Comparison of ENCODE assay signal across 20 cellular contexts in the genomic region with DNA sequence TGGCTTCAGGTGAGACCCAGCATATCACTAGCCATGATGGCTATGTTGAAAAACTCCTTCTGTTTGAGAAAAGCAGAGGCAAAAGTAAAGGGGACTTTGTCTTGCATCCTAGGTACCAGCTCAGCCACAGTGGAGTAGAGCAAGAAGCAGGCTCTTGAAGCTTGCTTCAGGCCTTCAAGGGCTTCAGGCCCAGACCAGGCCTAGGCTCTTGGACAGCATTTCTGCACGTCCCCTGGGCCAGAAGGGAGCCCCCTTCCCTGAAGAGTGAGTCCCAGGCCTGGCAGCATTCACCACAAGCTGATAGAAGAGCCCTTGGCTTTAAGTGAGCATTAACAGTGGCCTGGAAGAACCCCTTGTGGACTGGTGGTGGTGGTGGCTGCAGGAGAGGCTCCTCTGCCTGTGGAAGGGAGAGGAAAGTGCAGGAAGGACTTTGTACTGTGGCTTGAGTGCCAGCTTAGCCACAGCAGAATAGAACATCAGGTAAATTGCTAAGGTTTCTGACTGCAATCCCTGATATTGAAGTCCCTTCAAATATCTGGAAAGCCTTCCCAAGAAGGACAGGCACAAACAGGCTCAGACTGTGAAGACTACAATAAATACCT. TPM values are rescaled to one million over a fixed set of nuclear protein-coding genes. Genes with fewer than 3 reads are reported as not detected.
DNase-seq lines count a peak whose midpoint lies in the region; ATAC-seq and TF ChIP-seq lines count a peak whose summit lies in the region.
"Had no signal": no experiment of that assay in that cellular context is flagged by ENCODE, and none has a peak within 500 bp of the region (broad histone marks: within the 10 kb centered on the region; RNA-seq: fewer than 3 reads in every experiment).

No MANE protein-coding gene starts in this region.

- intact Hi-C loops in right lobe of liver (cut with DNase I), result no loop called here

- H3K9me3 ChIP-seq in right lobe of liver, result no peaks in the 10 kb centered on the region
- H3K9me3 ChIP-seq: Caco-2 had no signal

- no peak overlapping the region for H3K4me3 Mint-ChIP-seq in osteocyte (ENCODE audit: unreplicated experiment)
- no peak overlapping the region for H3K4me3 Mint-ChIP-seq in stimulated activated naive CD8-positive, alpha-beta T cell treated with anti-CD3 and anti-CD28 coated beads, Interleukin-15, amount 100 ng/mL, for 72 hours
- H3K4me3 Mint-ChIP-seq: B cell; CD4-positive, CD25-positive, alpha-beta regulatory T cell; CD8-positive, alpha-beta T cell had no signal

- ATAC-seq in left lobe of liver (peak; percentile 81), right lobe of liver (peak; percentile 25 to 65 (median 44)), GM19328 (IDR thresholded peaks at IDR 0.05; ENCODE audit: unreplicated experiment) (no peak), GM19395 (IDR thresholded peaks at IDR 0.05; ENCODE audit: unreplicated experiment) (no peak)
- no peak for ATAC-seq in stimulated activated naive CD8-positive, alpha-beta T cell treated with anti-CD3 and anti-CD28 coated beads, Interleukin-15, amount 100 ng/mL, for 72 hours
- ATAC-seq: CD8-positive, alpha-beta T cell; GM12878 had no signal

- H3K27me3 ChIP-seq in right lobe of liver, result no peaks in the 10 kb centered on the region
- H3K27me3 ChIP-seq: BLaER1 had no signal

- H3K4me1 Mint-ChIP-seq in osteocyte (ENCODE audit: unreplicated experiment), result no peaks in the 10 kb centered on the region
- no peaks in the 10 kb centered on the region for H3K4me1 Mint-ChIP-seq in stimulated activated naive CD8-positive, alpha-beta T cell treated with anti-CD3 and anti-CD28 coated beads, Interleukin-15, amount 100 ng/mL, for 72 hours
- H3K4me1 Mint-ChIP-seq: B cell; CD4-positive, CD25-positive, alpha-beta regulatory T cell had no signal

- H3K36me3 Mint-ChIP-seq in osteocyte (ENCODE audit: unreplicated experiment), result no peaks in the 10 kb centered on the region
- H3K36me3 Mint-ChIP-seq: CD8-positive, alpha-beta T cell had no signal

- no peaks in the 10 kb centered on the region for H3K4me1 ChIP-seq in right lobe of liver
- H3K4me1 ChIP-seq: BLaER1, Caco-2 had no signal

- TF ChIP-seq CTCF in right lobe of liver (IDR thresholded peaks at IDR 0.05) (no peak), osteocyte (IDR thresholded peaks at IDR 0.05) (no peak)

- H3K9me3 Mint-ChIP-seq in osteocyte (ENCODE audit: unreplicated experiment), result peaks cover 24% of the 10 kb centered on the region
- H3K9me3 Mint-ChIP-seq in stimulated activated naive CD8-positive, alpha-beta T cell treated with anti-CD3 and anti-CD28 coated beads, Interleukin-15, amount 100 ng/mL, for 72 hours, result peaks cover 0 to 5% of the 10 kb centered on the region in 2 donors

- no peak for DNase-seq in left lobe of liver (ENCODE audit: low spot score)
- no peak for DNase-seq in right lobe of liver
- peak; percentile 65 for DNase-seq in osteocyte (ENCODE audit: extremely low spot score, unreplicated experiment)
- DNase-seq in stimulated activated CD4-positive, alpha-beta T cell treated with anti-CD3 and anti-CD28 coated beads, Interleukin-1b, Interleukin-23, amount 100 ng/mL, for 48 hours, result no peak
- no peak for DNase-seq in stimulated activated naive CD8-positive, alpha-beta T cell treated with anti-CD3 and anti-CD28 coated beads, Interleukin-15, amount 100 ng/mL, for 72 hours
- DNase-seq: Caco-2; CD4-positive, CD25-positive, alpha-beta regulatory T cell; CD8-positive, alpha-beta T cell; DMS153; DND-41; GDM1; GM23248; H7; HCEC 1CT had no signal

- no peak for TF ChIP-seq POLR2A in right lobe of liver (IDR thresholded peaks at IDR 0.05)

- no CpG with 5 or more reads among the region's 1 CpG for WGBS in right lobe of liver (ENCODE audit: insufficient coverage, low coverage, low lambda C conversion rate, missing lambda C conversion rate)

- H3K4me3 ChIP-seq in right lobe of liver, result no peak overlapping the region
- H3K4me3 ChIP-seq: BLaER1, GM12878, GM23248 had no signal

- no peaks in the 10 kb centered on the region for H3K36me3 ChIP-seq in right lobe of liver
- H3K36me3 ChIP-seq: BLaER1 had no signal

- no peaks in the 10 kb centered on the region for H3K27me3 Mint-ChIP-seq in osteocyte (ENCODE audit: unreplicated experiment)
- H3K27me3 Mint-ChIP-seq in stimulated activated naive CD8-positive, alpha-beta T cell treated with anti-CD3 and anti-CD28 coated beads, Interleukin-15, amount 100 ng/mL, for 72 hours, result no peaks in the 10 kb centered on the region

- H3K27ac ChIP-seq in right lobe of liver, result no peak overlapping the region
- H3K27ac ChIP-seq: BLaER1, C4-2B, GM23248 had no signal

- no peak overlapping the region for H3K27ac Mint-ChIP-seq in osteocyte (ENCODE audit: unreplicated experiment)
- no peak overlapping the region for H3K27ac Mint-ChIP-seq in stimulated activated naive CD8-positive, alpha-beta T cell treated with anti-CD3 and anti-CD28 coated beads, Interleukin-15, amount 100 ng/mL, for 72 hours
- H3K27ac Mint-ChIP-seq: B cell; CD4-positive, CD25-positive, alpha-beta regulatory T cell; CD8-positive, alpha-beta T cell had no signal

RNA-seq across cellular contexts. Expression of a gene that starts 28.1 kb away (rescaled TPM):
- total RNA-seq in left lobe of liver, result 8.6 TPM
- total RNA-seq in right lobe of liver, result 10 to 100 TPM in 4 of 6 experiments, 1 to 10 TPM in 2; 6.1 to 12.1 (median 10.3) TPM
- 30.4 and 32.9 TPM in 2 replicates for total RNA-seq in osteocyte
- total RNA-seq: B cell had no signal

Comparison
In these comparisons a context has a peak if more than half of its experiments do, and no peak if none do; other contexts are left out.
1. ATAC-seq: peak in left lobe of liver (single experiment) and right lobe of liver (4 of 4); none in stimulated activated naive CD8-positive, alpha-beta T cell treated with anti-CD3 and anti-CD28 coated beads, Interleukin-15, amount 100 ng/mL, for 72 hours (single experiment), GM19328 (single experiment) and GM19395 (single experiment).